In genomic region chr1:100457683-100458082, GRCh38 we compare ENCODE assay signal across 12 cellular contexts.
DNase-seq lines count a peak whose midpoint lies in the region; ATAC-seq, FAIRE-seq and TF ChIP-seq lines count a peak whose summit lies in the region.
"Had no signal": no experiment of that assay in that cellular context is flagged by ENCODE, and none has a peak within 500 bp of the region (broad histone marks: within the 10 kb centered on the region; RNA-seq: fewer than 3 reads in every experiment).

No MANE protein-coding gene starts in this region.

- CTCF ChIA-PET in HepG2 (lab: Yijun Ruan, JAX; ENCODE audit: low intra/inter-chr PET ratio, low total read pairs) (no interaction called here), IMR-90 (lab: Yijun Ruan, JAX) (interaction anchor here (0.5 to 0.7 kb wide), 2 partner anchors 56 to 410 kb away, joined by 3 read pairs; no protein-coding TSS in a partner anchor)

- H3K27ac ChIP-seq in HepG2 (ENCODE audit: extremely low read length, insufficient read depth, low read length) = no peak overlapping the region
- no peak overlapping the region for H3K27ac ChIP-seq in right lobe of liver
- H3K27ac ChIP-seq in IMR-90 (ENCODE audit: insufficient read depth, low read length) = no peak overlapping the region
- H3K27ac ChIP-seq in osteoblast (ENCODE audit: low read depth, low read length) = no peak overlapping the region
- H3K27ac ChIP-seq: GM23248, HL-60 had no signal

- POLR2A ChIA-PET in HepG2 (lab: Yijun Ruan, JAX) = no interaction called here
- POLR2A ChIA-PET in IMR-90 (lab: Charles Lee; ENCODE audit: unreplicated experiment) = no interaction called here

- no peaks in the 10 kb centered on the region for H3K9me1 ChIP-seq in IMR-90 (ENCODE audit: insufficient read depth, low read length)

- H2AFZ ChIP-seq in HepG2 (ENCODE audit: low read length) = no peak overlapping the region
- no peak overlapping the region for H2AFZ ChIP-seq in IMR-90 (replicated peaks; ENCODE audit: low read length, poor library complexity)
- H2AFZ ChIP-seq in osteoblast (ENCODE audit: low read length) = no peak overlapping the region
- H2AFZ ChIP-seq: GM23248 had no signal

- H3K9me3 Mint-ChIP-seq in central memory CD8-positive, alpha-beta T cell = no peaks in the 10 kb centered on the region
- H3K9me3 Mint-ChIP-seq: CD14-positive monocyte had no signal

- BruUV-seq in HepG2 (replicated peaks; lab: Mats Ljungman, UMichigan) (no TSS peak), IMR-90 (replicated peaks; lab: Mats Ljungman, UMichigan) (no TSS peak)

- no peak overlapping the region for H3K23ac ChIP-seq in IMR-90 (ENCODE audit: low read depth, low read length)

- H3K36me3 ChIP-seq in HepG2 (replicated peaks in 1 of 2; ENCODE audit: control insufficient read depth in 1 of 2, insufficient read depth in 2 of 2, low read length in 2 of 2) (no peaks in the 10 kb centered on the region), right lobe of liver (no peaks in the 10 kb centered on the region), IMR-90 (ENCODE audit: control insufficient read depth, insufficient read depth, low read length) (no peaks in the 10 kb centered on the region), osteoblast (ENCODE audit: insufficient read depth, low read length) (no peaks in the 10 kb centered on the region)

- no peak for TF ChIP-seq POLR2A in HepG2 (IDR thresholded peaks at IDR 0.05; ENCODE audit: insufficient read depth in 1 of 2, low read depth in 2 of 2, low read length in 2 of 2)
- TF ChIP-seq POLR2A in right lobe of liver (IDR thresholded peaks at IDR 0.05) = no peak
- TF ChIP-seq POLR2A in IMR-90 (IDR thresholded peaks at IDR 0.05; ENCODE audit: low read depth, low read length) = no peak

- 96% methylated on average over 2 of the region's 2 CpGs for WGBS in HepG2 (ENCODE audit: low lambda C conversion rate)
- WGBS in right lobe of liver (ENCODE audit: insufficient coverage, low coverage, low lambda C conversion rate, missing lambda C conversion rate) = 86% methylated on average over 2 of the region's 2 CpGs
- WGBS in IMR-90 (ENCODE audit: extremely low coverage in 2 of 2, insufficient read length in 1 of 2), 2 experiments = no CpG with 5 or more reads among the region's 2 CpGs

- H3K9me3 ChIP-seq in HepG2 (ENCODE audit: low read length) = no peaks in the 10 kb centered on the region
- no peaks in the 10 kb centered on the region for H3K9me3 ChIP-seq in right lobe of liver
- no peaks in the 10 kb centered on the region for H3K9me3 ChIP-seq in IMR-90 (ENCODE audit: control insufficient read depth, insufficient read depth, low read length)
- no peaks in the 10 kb centered on the region for H3K9me3 ChIP-seq in osteoblast (ENCODE audit: low read depth, low read length)

- no peak overlapping the region for H4K5ac ChIP-seq in IMR-90 (ENCODE audit: low read depth, low read length)

- no peak overlapping the region for H2BK15ac ChIP-seq in IMR-90 (ENCODE audit: low read depth, low read length)

- H3K9ac ChIP-seq in HepG2 (ENCODE audit: insufficient read depth, low read depth, low read length) (no peak overlapping the region), IMR-90 (ENCODE audit: low read depth, low read length) (no peak overlapping the region)
- H3K9ac ChIP-seq: GM23248 had no signal

- H3K79me1 ChIP-seq in IMR-90 (ENCODE audit: low read depth in 1 of 2, low read length in 2 of 2) = no peaks in the 10 kb centered on the region

- intact Hi-C loops in HepG2 (cut with micrococcal nuclease; ENCODE audit: unreplicated experiment) = loop anchor here (2.0 to 5.0 kb wide), 4 partner anchors 105 to 649 kb away; partner anchors contain the start of genes CDC14A, RTCA, SASS6 and TRMT13
- intact Hi-C loops in right lobe of liver (cut with DNase I) = loop anchor here in 1 of 2 donors (10.0 kb wide), 1 partner anchor 147 kb away; no protein-coding TSS in a partner anchor
- intact Hi-C loops in IMR-90 (cut with micrococcal nuclease) = loop anchor here (2.0 to 5.0 kb wide), 4 partner anchors 105 to 419 kb away; partner anchors contain the start of genes CDC14A and RTCA

- H2AK9ac ChIP-seq in IMR-90 (replicated peaks; ENCODE audit: low read depth, low read length, poor library complexity) = no peak overlapping the region

- H3K4me1 ChIP-seq in HepG2 (ENCODE audit: insufficient read depth, low read length) (peaks cover 10% of the 10 kb centered on the region), right lobe of liver (peaks cover 0 to 6% (median 0%) of the 10 kb centered on the region in 4 donors), IMR-90 (ENCODE audit: control insufficient read depth, insufficient read depth, low read length) (no peaks in the 10 kb centered on the region), osteoblast (ENCODE audit: insufficient read depth, low read length) (peaks cover 2% of the 10 kb centered on the region)

- no peak overlapping the region for H3K14ac ChIP-seq in IMR-90 (replicated peaks; ENCODE audit: low read depth, low read length)

- no peak overlapping the region for H3K4me2 ChIP-seq in HepG2 (ENCODE audit: low read depth, low read length)
- H3K4me2 ChIP-seq in IMR-90 (ENCODE audit: low read depth, low read length) = no peak overlapping the region
- no peak overlapping the region for H3K4me2 ChIP-seq in osteoblast (ENCODE audit: insufficient read depth, low read length)

- no peak for FAIRE-seq in HepG2 (lab: Jason Lieb, UNC)
- FAIRE-seq: H54 had no signal

- no peak for DNase-seq in HepG2 (ENCODE audit: low spot score)
- DNase-seq in right lobe of liver = no peak
- no peak for DNase-seq in IMR-90
- DNase-seq in central memory CD8-positive, alpha-beta T cell (ENCODE audit: low spot score in 2 of 2) = no peak
- DNase-seq in NCI-H1105 treated with DMSO at 0.1 percent for 48 hours (lab: John Stamatoyannopoulos, UW) = no peak
- no peak for DNase-seq in osteoblast (ENCODE audit: insufficient read length, low spot score, missing footprints)
- DNase-seq: DMS53, GM23248 had no signal

- no peak for ATAC-seq in HepG2
- no peak for ATAC-seq in right lobe of liver
- ATAC-seq in IMR-90 (ENCODE audit: low read depth) = no peak
- no peak for ATAC-seq in central memory CD8-positive, alpha-beta T cell (replicated peaks; ENCODE audit: extremely low read depth, poor library complexity, severe bottlenecking)
- ATAC-seq in GM18861 (IDR thresholded peaks at IDR 0.05; ENCODE audit: unreplicated experiment) = no peak

- H3K4ac ChIP-seq in IMR-90 (ENCODE audit: low read depth, low read length) = no peak overlapping the region

- TF ChIP-seq EP300 in HepG2 (IDR thresholded peaks at IDR 0.05; ENCODE audit: low read depth in 2 of 2, low read length in 2 of 2) (no peak), HepG2 (CRISPR knock-in tag; IDR thresholded peaks at IDR 0.05; ENCODE audit: borderline replicate concordance) (no peak)

- H4K8ac ChIP-seq in IMR-90 (ENCODE audit: low read depth in 2 of 2, low read length in 2 of 2) = no peak overlapping the region

- no peak overlapping the region for H2BK120ac ChIP-seq in IMR-90 (ENCODE audit: low read depth, low read length)

- H3K18ac ChIP-seq in IMR-90 (ENCODE audit: low read depth, low read length) = no peak overlapping the region

- H3K36me3 Mint-ChIP-seq in central memory CD8-positive, alpha-beta T cell (ENCODE audit: insufficient read depth) = peaks cover 18% of the 10 kb centered on the region

- no peaks in the 10 kb centered on the region for H4K20me1 ChIP-seq in HepG2 (ENCODE audit: insufficient read depth, low read length)
- H4K20me1 ChIP-seq in IMR-90 (ENCODE audit: insufficient read depth, low read length) = no peaks in the 10 kb centered on the region
- no peaks in the 10 kb centered on the region for H4K20me1 ChIP-seq in osteoblast (ENCODE audit: insufficient read depth, low read length)

- in situ Hi-C loops in HepG2 (cut with HindIII; ENCODE audit: extremely low pct_ligation_motif_present, low pct_unique_long_range_greater_than_20kb) = loop anchor here (5.0 to 10.0 kb wide), 3 partner anchors 193 to 643 kb away; partner anchors contain the start of gene RTCA
- in situ Hi-C loops in IMR-90 (cut with MboI; ENCODE audit: low sequenced_read_pairs) = loop anchor here (5.0 kb wide), 1 partner anchor 650 kb away; no protein-coding TSS in a partner anchor

- no peak overlapping the region for H3K56ac ChIP-seq in IMR-90 (ENCODE audit: extremely low read depth, insufficient read depth, low read length)

- H3K27me3 Mint-ChIP-seq in central memory CD8-positive, alpha-beta T cell = no peaks in the 10 kb centered on the region

- H3K27me3 ChIP-seq in HepG2 (ENCODE audit: control insufficient read depth in 1 of 2, insufficient read depth in 2 of 2, low read length in 2 of 2) = no peaks in the 10 kb centered on the region
- no peaks in the 10 kb centered on the region for H3K27me3 ChIP-seq in right lobe of liver
- H3K27me3 ChIP-seq in IMR-90 (ENCODE audit: control insufficient read depth, insufficient read depth, low read length) = no peaks in the 10 kb centered on the region
- H3K27me3 ChIP-seq in osteoblast (ENCODE audit: insufficient read depth, low read length) = no peaks in the 10 kb centered on the region

- TF ChIP-seq CTCF in HepG2 (CRISPR knock-in tag; IDR thresholded peaks at IDR 0.05) (no peak), right lobe of liver (IDR thresholded peaks at IDR 0.05) (no peak), IMR-90 (conservative IDR thresholded peaks at IDR 0.05; ENCODE audit: low read depth, low read length) (no peak), osteoblast (IDR thresholded peaks at IDR 0.05; ENCODE audit: extremely low read depth, low read depth, low read length) (no peak)

- no peak overlapping the region for H2BK20ac ChIP-seq in IMR-90 (ENCODE audit: low read depth, low read length)

- H3K4me1 Mint-ChIP-seq in central memory CD8-positive, alpha-beta T cell = peaks cover 29% of the 10 kb centered on the region

- H3K4me3 ChIP-seq in HepG2 (replicated peaks in 1 of 3; ENCODE audit: insufficient read depth in 1 of 3, low read depth in 2 of 3, low read length in 3 of 3) (no peak overlapping the region), right lobe of liver (no peak overlapping the region), IMR-90 (ENCODE audit: insufficient read depth, low read depth, low read length) (no peak overlapping the region), osteoblast (ENCODE audit: insufficient read depth, low read length) (no peak overlapping the region)
- H3K4me3 ChIP-seq: GM23248 had no signal

- TF ChIP-seq RAD21 in HepG2 (CRISPR knock-in tag; IDR thresholded peaks at IDR 0.05) (no peak), IMR-90 (IDR thresholded peaks at IDR 0.05; ENCODE audit: low read length) (no peak)

- peak overlapping the region; percentile 22 for H3K27ac Mint-ChIP-seq in central memory CD8-positive, alpha-beta T cell (ENCODE audit: low read depth)
- H3K27ac Mint-ChIP-seq: CD14-positive monocyte had no signal

- no peak overlapping the region for H3K4me3 Mint-ChIP-seq in central memory CD8-positive, alpha-beta T cell
- H3K4me3 Mint-ChIP-seq: CD14-positive monocyte had no signal

- H3K79me2 ChIP-seq in HepG2 (ENCODE audit: insufficient read depth, low read length) (no peaks in the 10 kb centered on the region), osteoblast (ENCODE audit: insufficient read depth, low read length) (no peaks in the 10 kb centered on the region)

- dilution Hi-C loops in IMR-90 (cut with HindIII; ENCODE audit: low sequenced_read_pairs, unreplicated experiment) = loop anchor here (25.0 kb wide), 1 partner anchor 430 kb away; the partner anchor contains the start of genes EXTL2 and SLC30A7

- H2AK5ac ChIP-seq in IMR-90 (ENCODE audit: low read depth, low read length) = no peak overlapping the region

- H4K91ac ChIP-seq in IMR-90 (ENCODE audit: insufficient read depth, low read depth, low read length) = no peak overlapping the region

- H2BK5ac ChIP-seq in IMR-90 (ENCODE audit: low read depth, low read length, poor library complexity, severe bottlenecking) = no peak overlapping the region
